Comparison of ENCODE assay signal across 25 cellular contexts in the genomic region with DNA sequence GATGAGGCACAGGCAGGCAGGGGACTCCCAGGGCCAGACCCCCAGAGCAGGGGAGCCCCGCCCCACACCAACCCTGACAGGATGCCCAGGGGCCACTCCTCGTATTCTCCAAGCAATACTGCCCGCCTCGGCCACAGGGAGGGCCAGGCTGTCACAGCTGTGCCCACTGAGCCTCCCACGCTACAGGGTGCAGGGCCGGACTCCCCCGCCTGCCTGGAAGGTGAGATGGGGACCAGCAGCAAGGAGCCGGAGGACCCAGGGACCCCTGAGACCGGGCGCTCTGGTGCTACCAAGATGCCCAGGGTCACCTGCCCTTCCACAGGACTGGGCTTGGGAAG. TPM values are rescaled to one million over a fixed set of nuclear protein-coding genes. Genes with fewer than 3 reads are reported as not detected.
"Had no signal": no experiment of that assay in that cellular context is flagged by ENCODE, and none has a peak within 500 bp of the region (broad histone marks: within the 10 kb centered on the region; RNA-seq: fewer than 3 reads in every experiment).

No MANE protein-coding gene starts in this region.

- H3K36me3 ChIP-seq: colonic mucosa, esophagus squamous epithelium, gastrocnemius medialis, heart right ventricle, left lung, lower lobe of right lung had no signal

- H3K9me3 ChIP-seq: colonic mucosa, esophagus squamous epithelium, gastrocnemius medialis, heart right ventricle, left lung, lower lobe of right lung, mucosa of descending colon had no signal

- H3K4me3 ChIP-seq: colonic mucosa, esophagus squamous epithelium, gastrocnemius medialis, heart right ventricle, left lung, lower lobe of right lung, mucosa of descending colon had no signal

- FAIRE-seq: endometrium, islet of Langerhans, keratinocyte had no signal

- H3K4me1 ChIP-seq: colonic mucosa had no signal

- H3K27ac ChIP-seq: colonic mucosa, epithelial cell of prostate, esophagus squamous epithelium, gastrocnemius medialis, heart right ventricle, left lung, lower lobe of right lung had no signal

- DNase-seq: colonic mucosa; cortex of kidney; effector CD8-positive, alpha-beta T cell; effector memory CD8-positive, alpha-beta T cell; endodermal cell; erythroblast; esophagus squamous epithelium; foreskin fibroblast; foreskin melanocyte; gastrocnemius medialis; glutamatergic neuron; head of caudate nucleus; heart right ventricle; hippocampal formation; left cardiac atrium; left lung; left ventricle myocardium superior; lower lobe of right lung; mesenchymal stem cell; mucosa of descending colon; naive B cell had no signal

RNA-seq across cellular contexts. Expression of a gene that starts 51.6 kb away (rescaled TPM):
- polyA plus RNA-seq: keratinocyte had no signal
